Comparison of ENCODE assay signal across 13 cellular contexts in the genomic region with DNA sequence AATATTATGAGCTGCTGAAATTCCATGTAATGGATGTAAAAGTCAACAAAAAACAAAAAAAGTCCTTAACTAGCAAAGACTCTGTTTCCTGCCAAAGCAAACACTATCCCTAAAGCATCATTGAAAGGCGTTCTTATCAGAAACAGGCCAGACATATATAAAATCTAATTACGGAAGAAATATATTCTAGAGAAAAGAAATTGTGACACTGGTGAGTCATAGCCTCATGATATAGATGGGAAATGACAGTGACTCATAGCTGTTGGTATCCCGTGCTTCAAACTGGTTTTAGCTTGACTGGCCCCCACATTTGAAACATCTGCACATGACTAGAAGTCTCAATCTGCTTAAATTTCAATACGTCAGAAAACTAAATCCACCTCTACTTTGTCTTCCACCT.
DNase-seq lines count a peak whose midpoint lies in the region; ATAC-seq, FAIRE-seq and TF ChIP-seq lines count a peak whose summit lies in the region.
"Had no signal": no experiment of that assay in that cellular context is flagged by ENCODE, and none has a peak within 500 bp of the region (broad histone marks: within the 10 kb centered on the region; RNA-seq: fewer than 3 reads in every experiment).

No MANE protein-coding gene starts in this region.

- H3K36me3 Mint-ChIP-seq in CD14-positive monocyte (no peaks in the 10 kb centered on the region), type B pancreatic cell (no peaks in the 10 kb centered on the region)
- H3K36me3 Mint-ChIP-seq: IgD-negative memory B cell; stimulated activated naive B cell treated with anti-CD40 and anti-IgM and Interleukin-4, amounts not matched to agents 10 μg/mL and 1 μg/mL and 100 μg/mL, for 72 hours had no signal

- H2AFZ ChIP-seq in K562 (ENCODE audit: low read depth, low read length), result no peak overlapping the region

- H3K4me3 Mint-ChIP-seq in CD14-positive monocyte (no peak overlapping the region), type B pancreatic cell (no peak overlapping the region)
- H3K4me3 Mint-ChIP-seq: IgD-negative memory B cell; stimulated activated naive B cell treated with anti-CD40 and anti-IgM and Interleukin-4, amounts not matched to agents 10 μg/mL and 1 μg/mL and 100 μg/mL, for 72 hours had no signal

- H3K79me2 ChIP-seq in K562 (ENCODE audit: control insufficient read depth, insufficient read depth, low read length), result no peaks in the 10 kb centered on the region

- DNase-seq in CD14-positive monocyte (ENCODE audit: low spot score) (peak; percentile 75), NB4 (ENCODE audit: low read depth) (peak; percentile 91), K562 (ENCODE audit: extremely low read depth in 1 of 4, low spot score in 3 of 4) (no peak), kidney tubule cell (ENCODE audit: low spot score) (peak; percentile 37), upper lobe of left lung (no peak), H54 (ENCODE audit: insufficient read length, low spot score) (no peak), type B pancreatic cell (ENCODE audit: extremely low spot score, unreplicated experiment) (no peak)
- DNase-seq: caudate nucleus; heart right ventricle; NCI-H446; stimulated activated naive B cell treated with anti-CD40 and anti-IgM and Interleukin-4, amounts not matched to agents 10 μg/mL and 1 μg/mL and 100 μg/mL, for 72 hours had no signal

- no peaks in the 10 kb centered on the region for H3K36me3 ChIP-seq in K562 (ENCODE audit: control insufficient read depth, insufficient read depth, low read length)
- no peaks in the 10 kb centered on the region for H3K36me3 ChIP-seq in upper lobe of left lung
- H3K36me3 ChIP-seq: heart right ventricle had no signal

- H4K20me1 ChIP-seq in K562 (replicated peaks; ENCODE audit: control insufficient read depth, insufficient read depth, low read length), result no peaks in the 10 kb centered on the region

- H3K9me1 ChIP-seq in K562 (ENCODE audit: control insufficient read depth, insufficient read depth, low read length), result no peaks in the 10 kb centered on the region

- H3K4me1 ChIP-seq in K562 (replicated peaks in 1 of 2; ENCODE audit: control insufficient read depth in 2 of 2, insufficient read depth in 2 of 2, low read length in 2 of 2) (no peaks in the 10 kb centered on the region), upper lobe of left lung (no peaks in the 10 kb centered on the region)

- no peak for TF ChIP-seq RAD21 in K562 (CRISPR knock-in tag; conservative IDR thresholded peaks at IDR 0.05 in 1 of 2, IDR thresholded peaks at IDR 0.05 in 1 of 2)

- no peak overlapping the region for H3K9ac ChIP-seq in K562 (ENCODE audit: insufficient read depth in 1 of 2, low read depth in 2 of 2, low read length in 2 of 2)

- intact Hi-C loops in CD14-positive monocyte (cut with micrococcal nuclease), result no loop called here
- intact Hi-C loops in K562 (cut with micrococcal nuclease), result no loop called here

- ATAC-seq in K562 (no peak), GM21723 (IDR thresholded peaks at IDR 0.05; ENCODE audit: unreplicated experiment) (no peak), upper lobe of left lung (ENCODE audit: low FRiP score in 2 of 2) (no peak)
- ATAC-seq: heart right ventricle; stimulated activated naive B cell treated with anti-CD40 and anti-IgM and Interleukin-4, amounts not matched to agents 10 μg/mL and 1 μg/mL and 100 μg/mL, for 72 hours had no signal

- TF ChIP-seq POLR2A in NB4 (IDR thresholded peaks at IDR 0.05; ENCODE audit: extremely low read depth, insufficient read length), result no peak
- TF ChIP-seq POLR2A in K562 (conservative IDR thresholded peaks at IDR 0.05), result no peak
- TF ChIP-seq POLR2A in upper lobe of left lung (IDR thresholded peaks at IDR 0.05), result no peak
- no peak for TF ChIP-seq POLR2A in H54 (IDR thresholded peaks at IDR 0.05; ENCODE audit: low read depth, low read length)

- WGBS in K562 (ENCODE audit: insufficient coverage, low coverage, missing lambda C conversion rate), result 0% methylated on average over 4 of the region's 4 CpGs
- WGBS in upper lobe of left lung, 2 donors, result 30 to 54% methylated on average over 4 of the region's 4 CpGs

- FAIRE-seq in K562 (lab: Jason Lieb, UNC), result no peak
- no peak for FAIRE-seq in H54 (lab: Jason Lieb, UNC)

- TF ChIP-seq EP300 in K562 (IDR thresholded peaks at IDR 0.05; ENCODE audit: low read length) (no peak), upper lobe of left lung (IDR thresholded peaks at IDR 0.05) (peak in 1 of 4 donors; percentile 61)

- H3K9me3 ChIP-seq in K562 (replicated peaks; ENCODE audit: control insufficient read depth, insufficient read depth, low read depth, low read length) (no peaks in the 10 kb centered on the region), upper lobe of left lung (no peaks in the 10 kb centered on the region)
- H3K9me3 ChIP-seq: heart right ventricle had no signal

- no TSS peak for BruUV-seq in K562 (replicated peaks; lab: Mats Ljungman, UMichigan)

- H3K27me3 Mint-ChIP-seq in CD14-positive monocyte (ENCODE audit: low read depth in 3 of 3) (no peaks in the 10 kb centered on the region), type B pancreatic cell (peaks cover 2% of the 10 kb centered on the region)
- H3K27me3 Mint-ChIP-seq: IgD-negative memory B cell; stimulated activated naive B cell treated with anti-CD40 and anti-IgM and Interleukin-4, amounts not matched to agents 10 μg/mL and 1 μg/mL and 100 μg/mL, for 72 hours had no signal

- H3K27ac Mint-ChIP-seq in CD14-positive monocyte (peak overlapping the region; percentile 80 to 95 (median 94)), type B pancreatic cell (no peak overlapping the region)
- H3K27ac Mint-ChIP-seq: IgD-negative memory B cell; stimulated activated naive B cell treated with anti-CD40 and anti-IgM and Interleukin-4, amounts not matched to agents 10 μg/mL and 1 μg/mL and 100 μg/mL, for 72 hours had no signal

- no peak overlapping the region for H3K27ac ChIP-seq in K562 (ENCODE audit: extremely low read depth, low read depth, low read length)
- H3K27ac ChIP-seq in upper lobe of left lung, result no peak overlapping the region
- H3K27ac ChIP-seq: heart right ventricle had no signal

- H3K4me1 Mint-ChIP-seq in CD14-positive monocyte, result peaks cover 34% of the 10 kb centered on the region
- no peaks in the 10 kb centered on the region for H3K4me1 Mint-ChIP-seq in type B pancreatic cell (ENCODE audit: unreplicated experiment)
- H3K4me1 Mint-ChIP-seq: IgD-negative memory B cell; stimulated activated naive B cell treated with anti-CD40 and anti-IgM and Interleukin-4, amounts not matched to agents 10 μg/mL and 1 μg/mL and 100 μg/mL, for 72 hours had no signal

- H3K4me3 ChIP-seq in NB4 (ENCODE audit: low read depth, low read length) (no peak overlapping the region), K562 (no peak overlapping the region), upper lobe of left lung (no peak overlapping the region)
- H3K4me3 ChIP-seq: heart right ventricle had no signal

- peaks cover 2 to 12% (median 9%) of the 10 kb centered on the region in 7 donors for H3K9me3 Mint-ChIP-seq in CD14-positive monocyte
- H3K9me3 Mint-ChIP-seq in type B pancreatic cell, result peaks cover 7% of the 10 kb centered on the region

- in situ Hi-C loops in K562 (cut with MboI), result no loop called here

- TF ChIP-seq CTCF in CD14-positive monocyte (IDR thresholded peaks at IDR 0.05), result no peak
- TF ChIP-seq CTCF in NB4 (IDR thresholded peaks at IDR 0.05; ENCODE audit: low read depth, low read length), result no peak
- no peak for TF ChIP-seq CTCF in K562 (IDR thresholded peaks at IDR 0.05 in 2 of 3, conservative IDR thresholded peaks at IDR 0.05 in 1 of 3; ENCODE audit: insufficient read depth in 2 of 3, low read depth in 1 of 3, low read length in 3 of 3)
- no peak for TF ChIP-seq CTCF in upper lobe of left lung (IDR thresholded peaks at IDR 0.05)
- TF ChIP-seq CTCF in type B pancreatic cell (conservative IDR thresholded peaks at IDR 0.05), result no peak

- POLR2A ChIA-PET in K562 (lab: Yijun Ruan, JAX), result no interaction called here

- H3K27me3 ChIP-seq in K562 (ENCODE audit: control insufficient read depth in 2 of 2, insufficient read depth in 2 of 2, low read length in 2 of 2) (no peaks in the 10 kb centered on the region), upper lobe of left lung (no peaks in the 10 kb centered on the region)
- H3K27me3 ChIP-seq: heart right ventricle had no signal

- no peak overlapping the region for H3K4me2 ChIP-seq in K562 (ENCODE audit: insufficient read depth, low read length)

- CTCF ChIA-PET in K562 (lab: Yijun Ruan, JAX; ENCODE audit: low intra/inter-chr PET ratio), result no interaction called here

TF ChIP-seq in K562, 482 proteins besides CTCF, POLR2A, EP300 and RAD21:
- TF ChIP-seq FOSL1 (tag; conservative IDR thresholded peaks at IDR 0.05) (peak; percentile 84), JUNB (CRISPR knock-in tag; conservative IDR thresholded peaks at IDR 0.05) (peak; percentile 65; the same call in 1 of the 2 replicates), KLF1 (tag; IDR thresholded peaks at IDR 0.05) (no peak), SMARCB1 (IDR thresholded peaks at IDR 0.05; ENCODE audit: insufficient read length, low read depth) (no peak), JUND (IDR thresholded peaks at IDR 0.05; ENCODE audit: borderline replicate concordance, low read depth, low read length) (no peak), JUND (tag; IDR thresholded peaks at IDR 0.05; ENCODE audit: borderline replicate concordance, low read depth, low read length) (peak; percentile 37; the same call in 1 of the 3 replicates), SIX5 (IDR thresholded peaks at IDR 0.05; ENCODE audit: borderline replicate concordance in 1 of 2, insufficient read depth in 1 of 2, low read depth in 1 of 2, low read length in 2 of 2) (no peak), ZNF589 (CRISPR knock-in tag; IDR thresholded peaks at IDR 0.05; ENCODE audit: low read depth) (peak; percentile 56; the same call in 1 of the 2 replicates)
- TF ChIP-seq, protein P1, sequence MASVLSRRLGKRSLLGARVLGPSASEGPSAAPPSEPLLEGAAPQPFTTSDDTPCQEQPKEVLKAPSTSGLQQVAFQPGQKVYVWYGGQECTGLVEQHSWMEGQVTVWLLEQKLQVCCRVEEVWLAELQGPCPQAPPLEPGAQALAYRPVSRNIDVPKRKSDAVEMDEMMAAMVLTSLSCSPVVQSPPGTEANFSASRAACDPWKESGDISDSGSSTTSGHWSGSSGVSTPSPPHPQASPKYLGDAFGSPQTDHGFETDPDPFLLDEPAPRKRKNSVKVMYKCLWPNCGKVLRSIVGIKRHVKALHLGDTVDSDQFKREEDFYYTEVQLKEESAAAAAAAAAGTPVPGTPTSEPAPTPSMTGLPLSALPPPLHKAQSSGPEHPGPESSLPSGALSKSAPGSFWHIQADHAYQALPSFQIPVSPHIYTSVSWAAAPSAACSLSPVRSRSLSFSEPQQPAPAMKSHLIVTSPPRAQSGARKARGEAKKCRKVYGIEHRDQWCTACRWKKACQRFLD (CRISPR knock-in tag; IDR thresholded peaks at IDR 0.05), result 0 out of 2 replicates have a peak, but pooled peaks have one; percentile 34

Comparison
In these comparisons a context has a peak if more than half of its experiments do, and no peak if none do; other contexts are left out.
1. DNase-seq: peak in CD14-positive monocyte (single experiment), NB4 (single experiment) and kidney tubule cell (single experiment); none in K562 (0 of 4), upper lobe of left lung (0 of 2), H54 (single experiment) and type B pancreatic cell (single experiment).